ENCODE assay signal across 24 cellular contexts in genomic region chr13:46484561-46484960, GRCh38.
"Had no signal": no experiment of that assay in that cellular context is flagged by ENCODE, and none has a peak within 500 bp of the region (broad histone marks: within the 10 kb centered on the region; RNA-seq: fewer than 3 reads in every experiment).

No MANE protein-coding gene starts in this region.

- H3K27me3 Mint-ChIP-seq: naive B cell; stimulated activated memory B cell treated with anti-CD40 and anti-IgM and Interleukin-4, amounts not matched to agents 10 μg/mL and 1 μg/mL and 100 μg/mL, for 72 hours had no signal

- H3K27ac Mint-ChIP-seq: dendritic cell treated with granulocyte-macrophage colony-stimulating factor and Interleukin-4, amounts not matched to agents 40 ng/mL and 50 ng/mL, for 4 days; endodermal cell; nephron; progenitor cell of endocrine pancreas; stimulated activated memory B cell treated with anti-CD40 and anti-IgM and Interleukin-4, amounts not matched to agents 10 μg/mL and 1 μg/mL and 100 μg/mL, for 72 hours; stimulated activated naive CD8-positive, alpha-beta T cell treated with anti-CD3 and anti-CD28 coated beads, Interleukin-15, amount 100 ng/mL, for 72 hours had no signal

- DNase-seq: effector CD4-positive, alpha-beta T cell; gastrocnemius medialis; kidney; left cardiac atrium; left ventricle myocardium superior; mesenchymal stem cell; midbrain; naive B cell; occipital lobe; pancreas; right cardiac atrium; stimulated activated CD4-positive, alpha-beta T cell treated with anti-CD3 and anti-CD28 coated beads, Interleukin-4, amount 100 ng/mL, for 24 hours; stimulated activated naive CD8-positive, alpha-beta T cell treated with anti-CD3 and anti-CD28 coated beads, Interleukin-15, amount 100 ng/mL, for 72 hours; testis; upper lobe of right lung had no signal

- H3K4me3 Mint-ChIP-seq: dendritic cell treated with granulocyte-macrophage colony-stimulating factor and Interleukin-4, amounts not matched to agents 40 ng/mL and 50 ng/mL, for 4 days; endodermal cell; naive B cell; nephron; stimulated activated memory B cell treated with anti-CD40 and anti-IgM and Interleukin-4, amounts not matched to agents 10 μg/mL and 1 μg/mL and 100 μg/mL, for 72 hours; stimulated activated naive CD8-positive, alpha-beta T cell treated with anti-CD3 and anti-CD28 coated beads, Interleukin-15, amount 100 ng/mL, for 72 hours had no signal

- H3K27ac ChIP-seq: gastrocnemius medialis, pancreas, testis, tibial nerve, upper lobe of right lung, vagina had no signal

- H3K9me3 ChIP-seq: pancreas, testis had no signal

- H3K4me1 Mint-ChIP-seq: naive B cell; stimulated activated memory B cell treated with anti-CD40 and anti-IgM and Interleukin-4, amounts not matched to agents 10 μg/mL and 1 μg/mL and 100 μg/mL, for 72 hours had no signal

- H3K4me1 ChIP-seq: gastrocnemius medialis, pancreas, testis, tibial nerve, upper lobe of right lung, vagina had no signal

- H3K27me3 ChIP-seq: gastrocnemius medialis, pancreas, testis, tibial nerve, upper lobe of right lung, vagina had no signal

- H3K36me3 ChIP-seq: gastrocnemius medialis, pancreas, tibial nerve, upper lobe of right lung, vagina had no signal

- H3K4me3 ChIP-seq: gastrocnemius medialis, lung, pancreas, testis, tibial nerve, upper lobe of right lung, vagina had no signal

- FAIRE-seq: colon, kidney, pancreas had no signal

- ATAC-seq: gastrocnemius medialis; left cardiac atrium; left ventricle myocardium superior; pancreas; right cardiac atrium; stimulated activated memory B cell treated with anti-CD40 and anti-IgM and Interleukin-4, amounts not matched to agents 10 μg/mL and 1 μg/mL and 100 μg/mL, for 72 hours; stimulated activated naive CD8-positive, alpha-beta T cell treated with anti-CD3 and anti-CD28 coated beads, Interleukin-15, amount 100 ng/mL, for 72 hours; upper lobe of right lung had no signal

- H3K36me3 Mint-ChIP-seq: stimulated activated memory B cell treated with anti-CD40 and anti-IgM and Interleukin-4, amounts not matched to agents 10 μg/mL and 1 μg/mL and 100 μg/mL, for 72 hours had no signal
